Comparison of ENCODE assay signal across 25 cellular contexts in the genomic region with DNA sequence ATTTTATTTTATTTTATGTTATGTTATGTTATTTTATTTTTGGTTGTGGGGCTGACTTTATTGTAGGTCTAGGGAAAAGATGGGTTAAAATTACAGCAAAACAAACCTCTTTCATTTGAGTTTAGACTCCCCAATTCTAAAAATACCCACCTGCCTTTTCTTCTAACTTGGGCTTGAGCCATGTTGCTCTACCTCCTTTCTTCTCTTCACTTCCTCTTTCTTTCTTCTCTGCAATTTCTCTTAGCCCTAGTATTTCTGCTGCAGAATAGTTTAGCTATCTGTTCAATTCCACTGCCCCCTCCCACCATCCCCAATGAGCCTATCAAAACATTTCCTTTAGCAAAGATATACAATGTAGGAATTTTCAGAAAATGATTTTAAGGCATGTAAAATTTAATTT.
"Had no signal": no experiment of that assay in that cellular context is flagged by ENCODE, and none has a peak within 500 bp of the region (broad histone marks: within the 10 kb centered on the region; RNA-seq: fewer than 3 reads in every experiment).

No MANE protein-coding gene starts in this region.

- DNase-seq: IMR-90, Karpas-422, KG1, MG63, NCI-H1092 treated with DMSO at 0.1 percent for 48 hours, NCI-H1436, NCI-H187, NCI-H2029, NCI-H2081 treated with DMSO at 0.1 percent for 48 hours, NCI-H2171, NCI-H226, NCI-H446, NCI-H510A, NCI-H524 treated with DMSO at 0.1 percent for 48 hours, NCI-H69, NCI-H774, OCI-M1, PC-9, Peyer's patch, SHP77 treated with DMSO at 0.1 percent for 48 hours, SJCRH30, SW 1271, T-cell had no signal

- FAIRE-seq: HepG2 had no signal

- H3K4me2 ChIP-seq: PC-9 had no signal

- H3K4me1 ChIP-seq: Peyer's patch, SJCRH30 had no signal

- H3K4me3 ChIP-seq: MG63, PC-9, Peyer's patch, SJCRH30 had no signal

- H3K9me3 ChIP-seq: MG63, SJCRH30 had no signal

- H3K36me3 ChIP-seq: MG63, Peyer's patch, SJCRH30 had no signal

- H3K27me3 ChIP-seq: MG63, Peyer's patch, SJCRH30 had no signal

- H3K27ac ChIP-seq: PC-9, Peyer's patch, SJCRH30 had no signal

- H2AFZ ChIP-seq: PC-9 had no signal

- ATAC-seq: HepG2, Right ventricle myocardium inferior, T-cell had no signal
